In genomic region chr18:49561377-49562193, GRCh38 we compare ENCODE assay signal across 8 cellular contexts. TPM values are rescaled to one million over a fixed set of nuclear protein-coding genes. Genes with fewer than 3 reads are reported as not detected.
DNase-seq lines count a peak whose midpoint lies in the region; ATAC-seq and TF ChIP-seq lines count a peak whose summit lies in the region.

Gene LIPG (plus strand): TSS chr18:49562057. CDS start chr18:49562309, 252 bp downstream.

- H3K27ac ChIP-seq in PC-3 (ENCODE audit: low read length): peak within 1 kb of the TSS; percentile 76

- peaks cover 15% of the 10 kb centered on the region; the same call in 1 of the 2 replicates for H3K79me2 ChIP-seq in PC-3 (ENCODE audit: low read length)

- POLR2A ChIA-PET in AG04449 (lab: Yijun Ruan, JAX): no interaction called here
- POLR2A ChIA-PET in PC-3 (lab: Charles Lee; ENCODE audit: unreplicated experiment): no interaction called here

- no peaks in the 10 kb centered on the region for H3K9me2 ChIP-seq in PC-3 (replicated peaks; ENCODE audit: low read length)

- ATAC-seq in GM18907 (IDR thresholded peaks at IDR 0.05; ENCODE audit: unreplicated experiment) (peak; percentile 71), HG03575 (IDR thresholded peaks at IDR 0.05; ENCODE audit: extremely low read depth, insufficient number of reproducible peaks, low FRiP score, unreplicated experiment) (peak; percentile 44), PC-3 (peak; percentile 74), HG02623 (IDR thresholded peaks at IDR 0.05; ENCODE audit: unreplicated experiment) (no peak)

- no peaks in the 10 kb centered on the region for H4K20me1 ChIP-seq in PC-3 (ENCODE audit: low read length)

- H3K4me3 ChIP-seq in AG04449 (ENCODE audit: low read depth, low read length): peak within 1 kb of the TSS; percentile 46
- H3K4me3 ChIP-seq in PC-3 (ENCODE audit: low read length): peak within 1 kb of the TSS; percentile 71

- peak within 1 kb of the TSS; percentile 81 for H3K9ac ChIP-seq in PC-3 (ENCODE audit: low read length)

- H3F3A ChIP-seq in PC-3 (ENCODE audit: low read length, unreplicated experiment): no peaks in the 10 kb centered on the region

- H3K9me3 ChIP-seq in PC-3 (ENCODE audit: low read length): no peaks in the 10 kb centered on the region

- intact Hi-C loops in PC-3 (cut with micrococcal nuclease): loop anchor here (2.0 to 10.0 kb wide), 4 partner anchors 51 to 167 kb away; no protein-coding TSS in a partner anchor

- no peak for TF ChIP-seq CTCF in AG04449 (IDR thresholded peaks at IDR 0.05; ENCODE audit: insufficient read depth, low read length, missing control alignments)
- no peak for TF ChIP-seq CTCF in PC-3 (conservative IDR thresholded peaks at IDR 0.05; ENCODE audit: low read depth, low read length)

- H2AFZ ChIP-seq in PC-3 (ENCODE audit: low read length): peak within 1 kb of the TSS; percentile 55

- H3K36me3 ChIP-seq in PC-3 (ENCODE audit: low read depth, low read length): no peaks in the 10 kb centered on the region

- CTCF ChIA-PET in AG04449 (lab: Yijun Ruan, JAX): interaction anchor here (0.8 to 13.3 kb wide), 10 partner anchors 9 to 296 kb away, joined by 3 to 241 read pairs (median 8); no protein-coding TSS in a partner anchor
- CTCF ChIA-PET in PC-3 (lab: Charles Lee): interaction anchor here (1.0 to 1.1 kb wide), 2 partner anchors 9 to 297 kb away, joined by 4 to 6 read pairs; no protein-coding TSS in a partner anchor

- BruUV-seq in PC-3 (replicated peaks; lab: Mats Ljungman, UMichigan): TSS peak; percentile 79

- peaks cover 6% of the 10 kb centered on the region for H3K4me1 ChIP-seq in PC-3 (ENCODE audit: insufficient read depth, low read length)

- no peaks in the 10 kb centered on the region for H3K27me3 ChIP-seq in PC-3 (ENCODE audit: low read length)

- peak within 1 kb of the TSS; percentile 90 for H3K4me2 ChIP-seq in PC-3 (ENCODE audit: low read length)

- DNase-seq in AG04449 (ENCODE audit: low read depth, low spot score): no peak
- peak; percentile 76 for DNase-seq in PC-3
- peak; percentile 11 for DNase-seq in activated naive CD8-positive, alpha-beta T cell treated with anti-CD3 and anti-CD28 coated beads, Interleukin-2, amount 50 U/mL, for 16 hours (ENCODE audit: low read depth, low spot score)
- DNase-seq in hepatic stellate cell (ENCODE audit: low spot score): peak; percentile 81
- DNase-seq in retina: peak; percentile 84

RNA-seq across cellular contexts. Expression of gene LIPG, which starts in this region (rescaled TPM):
- 9.1 and 14.8 TPM in 2 replicates for total RNA-seq in PC-3 (2014; rRNA removed)
